In genomic region chr2:98771771-98772521, GRCh38 we compare ENCODE assay signal across 8 cellular contexts.
DNase-seq lines count a peak whose midpoint lies in the region; ATAC-seq lines count a peak whose summit lies in the region.

No MANE protein-coding gene starts in this region.

- peak; percentile 53 for ATAC-seq in HG02798 (IDR thresholded peaks at IDR 0.05; ENCODE audit: poor library complexity, unreplicated experiment)
- ATAC-seq in HG02571 (IDR thresholded peaks at IDR 0.05; ENCODE audit: unreplicated experiment), result no peak
- ATAC-seq in HG02840 (IDR thresholded peaks at IDR 0.05; ENCODE audit: low FRiP score, unreplicated experiment), result no peak

- peak; percentile 58 to 59 for DNase-seq in activated CD4-positive, alpha-beta T cell treated with anti-CD3 and anti-CD28 coated beads for 4 hours
- peak; percentile 41 for DNase-seq in effector CD8-positive, alpha-beta T cell (lab: John Stamatoyannopoulos, UW)
- peak; percentile 42 for DNase-seq in stimulated activated CD4-positive, alpha-beta T cell treated with anti-CD3 and anti-CD28 coated beads, Interleukin-4, amount 100 ng/mL, for 1 hour
- DNase-seq in iPS-NIHi11 (ENCODE audit: low spot score) (no peak), iPS-NIHi7 (ENCODE audit: extremely low spot score) (no peak)

Comparison
In these comparisons a context has a peak if more than half of its experiments do, and no peak if none do; other contexts are left out.
1. DNase-seq: peak in activated CD4-positive, alpha-beta T cell treated with anti-CD3 and anti-CD28 coated beads for 4 hours (2 of 2), effector CD8-positive, alpha-beta T cell (single experiment) and stimulated activated CD4-positive, alpha-beta T cell treated with anti-CD3 and anti-CD28 coated beads, Interleukin-4, amount 100 ng/mL, for 1 hour (single experiment); none in iPS-NIHi11 (single experiment) and iPS-NIHi7 (single experiment).